In genomic region chr9:129496187-129497063, GRCh38 we compare ENCODE assay signal across 8 cellular contexts.
DNase-seq lines count a peak whose midpoint lies in the region; ATAC-seq and TF ChIP-seq lines count a peak whose summit lies in the region.

No MANE protein-coding gene starts in this region.

- H3K4me1 Mint-ChIP-seq in osteocyte (ENCODE audit: unreplicated experiment): peaks cover 77% of the 10 kb centered on the region

- H3K27me3 ChIP-seq in adipocyte (replicated peaks; ENCODE audit: control insufficient read depth, insufficient read depth, low read length): no peaks in the 10 kb centered on the region
- no peaks in the 10 kb centered on the region for H3K27me3 ChIP-seq in cardiac muscle cell
- no peaks in the 10 kb centered on the region for H3K27me3 ChIP-seq in suprapubic skin

- peak overlapping the region; percentile 100 for H3K27ac Mint-ChIP-seq in osteocyte (ENCODE audit: unreplicated experiment)

- H3K9me3 ChIP-seq in adipocyte (ENCODE audit: control insufficient read depth, low read length) (no peaks in the 10 kb centered on the region), cardiac muscle cell (ENCODE audit: low read depth) (no peaks in the 10 kb centered on the region), suprapubic skin (no peaks in the 10 kb centered on the region)

- H3K4me3 ChIP-seq in adipocyte (ENCODE audit: low read length): peak overlapping the region; percentile 83
- H3K4me3 ChIP-seq in cardiac muscle cell: peak overlapping the region; percentile 58
- H3K4me3 ChIP-seq in suprapubic skin: peak overlapping the region; percentile 58

- H3K4me3 Mint-ChIP-seq in osteocyte (ENCODE audit: unreplicated experiment): peak overlapping the region; percentile 99

- DNase-seq in DMS 273 treated with DMSO at 0.1 percent for 48 hours (lab: John Stamatoyannopoulos, UW) (peak; percentile 70), M059J (ENCODE audit: low read depth) (peak; percentile 94), SW 1271 (lab: John Stamatoyannopoulos, UW) (peak; percentile 67 to 70), adipocyte (ENCODE audit: low read depth) (peak; percentile 97), cardiac muscle cell (ENCODE audit: low read depth in 1 of 2, low spot score in 1 of 2) (peak; percentile 98), osteocyte (ENCODE audit: extremely low spot score, unreplicated experiment) (peak; percentile 98), suprapubic skin (ENCODE audit: low spot score in 2 of 2) (peak; percentile 97 to 99)

- TF ChIP-seq CTCF in cardiac muscle cell (IDR thresholded peaks at IDR 0.05; ENCODE audit: low read depth, low read length) (no peak), osteocyte (IDR thresholded peaks at IDR 0.05) (no peak), suprapubic skin (IDR thresholded peaks at IDR 0.05) (no peak)

- ATAC-seq in HG02884 (IDR thresholded peaks at IDR 0.05; ENCODE audit: unreplicated experiment): no peak

- no peaks in the 10 kb centered on the region for H3K9me3 Mint-ChIP-seq in osteocyte (ENCODE audit: unreplicated experiment)

- no peaks in the 10 kb centered on the region for H3K36me3 Mint-ChIP-seq in osteocyte (ENCODE audit: unreplicated experiment)

- no peak for TF ChIP-seq EP300 in suprapubic skin (IDR thresholded peaks at IDR 0.05)

- no peaks in the 10 kb centered on the region for H3K27me3 Mint-ChIP-seq in osteocyte (ENCODE audit: unreplicated experiment)

- peak in 1 of 2 donors; percentile 77 for TF ChIP-seq POLR2A in suprapubic skin (IDR thresholded peaks at IDR 0.05)

- peaks cover 52% of the 10 kb centered on the region for H3K4me1 ChIP-seq in adipocyte (ENCODE audit: control insufficient read depth, insufficient read depth, low read length)
- H3K4me1 ChIP-seq in cardiac muscle cell (ENCODE audit: low read depth): peaks cover 45% of the 10 kb centered on the region
- H3K4me1 ChIP-seq in suprapubic skin: peaks cover 90% of the 10 kb centered on the region

- 3% methylated on average over 12 of the region's 57 CpGs for WGBS in suprapubic skin

- peak overlapping the region; percentile 96 for H3K9ac ChIP-seq in adipocyte (ENCODE audit: low read length)

- H3K36me3 ChIP-seq in adipocyte (ENCODE audit: control insufficient read depth, insufficient read depth, low read length, severe bottlenecking) (peaks cover 10% of the 10 kb centered on the region), cardiac muscle cell (no peaks in the 10 kb centered on the region), suprapubic skin (peaks cover 13% of the 10 kb centered on the region)

- peak overlapping the region; percentile 89 for H3K27ac ChIP-seq in cardiac muscle cell
- H3K27ac ChIP-seq in suprapubic skin: peak overlapping the region; percentile 98
